19 cellular contexts compared by ENCODE assay signal in genomic region chr1:205921559-205921887, GRCh38. TPM values are rescaled to one million over a fixed set of nuclear protein-coding genes. Genes with fewer than 3 reads are reported as not detected.
"Had no signal": no experiment of that assay in that cellular context is flagged by ENCODE, and none has a peak within 500 bp of the region (broad histone marks: within the 10 kb centered on the region; RNA-seq: fewer than 3 reads in every experiment).

No MANE protein-coding gene starts in this region.

- H3K27me3 ChIP-seq: dorsolateral prefrontal cortex, neutrophil, suprapubic skin had no signal

- DNase-seq: activated CD4-positive, alpha-beta T cell treated with anti-CD3 and anti-CD28 coated beads for 4 hours; activated CD8-positive, alpha-beta T cell treated with anti-CD3 and anti-CD28 coated beads, Interleukin-2, amount 10 ng/mL, durations not matched to agents 7 days and 5 days; activated naive CD4-positive, alpha-beta T cell treated with anti-CD3 and anti-CD28 coated beads for 36 hours; activated naive CD8-positive, alpha-beta T cell treated with anti-CD3 and anti-CD28 coated beads, Interleukin-2, amount 50 U/mL, for 24 hours; erythroblast; mammary epithelial cell; mucosa of descending colon; small intestine; stimulated activated CD4-positive, alpha-beta T cell treated with anti-CD3 and anti-CD28 coated beads, Interleukin-4, amount 100 ng/mL, for 4 hours; stimulated activated CD8-positive, alpha-beta memory T cell treated with anti-CD3 and anti-CD28 coated beads, Interleukin-4, amount 100 ng/mL, for 48 hours; stimulated activated naive CD8-positive, alpha-beta T cell treated with anti-CD3 and anti-CD28 coated beads, Interleukin-15, Interleukin-2, amounts not matched to agents 100 U/mL and 50 U/mL, for 24 hours; T-helper 2 cell had no signal

- H3K36me3 ChIP-seq: neutrophil, suprapubic skin had no signal

- H3K4me1 Mint-ChIP-seq: naive thymus-derived CD4-positive, alpha-beta T cell had no signal

- H3K36me3 Mint-ChIP-seq: naive thymus-derived CD4-positive, alpha-beta T cell; WTC11 had no signal

- H3K9me3 ChIP-seq: mucosa of descending colon, neutrophil, suprapubic skin had no signal

- FAIRE-seq: small intestine had no signal

- H3K27ac Mint-ChIP-seq: activated CD8-positive, alpha-beta T cell treated with anti-CD3 and anti-CD28 coated beads, Interleukin-2, amount 10 ng/mL, durations not matched to agents 7 days and 5 days; activated naive CD4-positive, alpha-beta T cell treated with anti-CD3 and anti-CD28 coated beads for 36 hours; activated naive CD8-positive, alpha-beta T cell treated with anti-CD3 and anti-CD28 coated beads, Interleukin-2, amount 50 U/mL, for 24 hours; naive thymus-derived CD4-positive, alpha-beta T cell; WTC11 had no signal

- H3K9me3 Mint-ChIP-seq: activated naive CD4-positive, alpha-beta T cell treated with anti-CD3 and anti-CD28 coated beads for 36 hours; activated naive CD8-positive, alpha-beta T cell treated with anti-CD3 and anti-CD28 coated beads, Interleukin-2, amount 50 U/mL, for 24 hours; WTC11 had no signal

- H3K27ac ChIP-seq: neutrophil, suprapubic skin had no signal

- ATAC-seq: activated CD8-positive, alpha-beta T cell treated with anti-CD3 and anti-CD28 coated beads, Interleukin-2, amount 10 ng/mL, durations not matched to agents 7 days and 5 days; activated naive CD8-positive, alpha-beta T cell treated with anti-CD3 and anti-CD28 coated beads, Interleukin-2, amount 50 U/mL, for 24 hours; mucosa of descending colon; naive thymus-derived CD4-positive, alpha-beta T cell; stimulated activated naive CD8-positive, alpha-beta T cell treated with anti-CD3 and anti-CD28 coated beads, Interleukin-15, Interleukin-2, amounts not matched to agents 100 U/mL and 50 U/mL, for 24 hours; WTC11 had no signal

- H3K4me3 ChIP-seq: dorsolateral prefrontal cortex, mucosa of descending colon, suprapubic skin had no signal

- H3K4me3 Mint-ChIP-seq: activated CD8-positive, alpha-beta T cell treated with anti-CD3 and anti-CD28 coated beads, Interleukin-2, amount 10 ng/mL, durations not matched to agents 7 days and 5 days; activated naive CD4-positive, alpha-beta T cell treated with anti-CD3 and anti-CD28 coated beads for 36 hours; activated naive CD8-positive, alpha-beta T cell treated with anti-CD3 and anti-CD28 coated beads, Interleukin-2, amount 50 U/mL, for 24 hours; naive thymus-derived CD4-positive, alpha-beta T cell; WTC11 had no signal

RNA-seq across cellular contexts. Expression of gene SLC26A9, which starts 21.7 kb away (rescaled TPM):
- total RNA-seq: activated CD8-positive, alpha-beta T cell treated with anti-CD3 and anti-CD28 coated beads, Interleukin-2, amount 10 ng/mL, durations not matched to agents 7 days and 5 days; activated naive CD4-positive, alpha-beta T cell treated with anti-CD3 and anti-CD28 coated beads for 36 hours; cerebellum; mammary epithelial cell; mucosa of descending colon; naive thymus-derived CD4-positive, alpha-beta T cell; urinary bladder had no signal
- polyA plus RNA-seq: mammary epithelial cell; naive thymus-derived CD4-positive, alpha-beta T cell; urinary bladder had no signal
